Comparison of ENCODE assay signal across 22 cellular contexts in the genomic region with DNA sequence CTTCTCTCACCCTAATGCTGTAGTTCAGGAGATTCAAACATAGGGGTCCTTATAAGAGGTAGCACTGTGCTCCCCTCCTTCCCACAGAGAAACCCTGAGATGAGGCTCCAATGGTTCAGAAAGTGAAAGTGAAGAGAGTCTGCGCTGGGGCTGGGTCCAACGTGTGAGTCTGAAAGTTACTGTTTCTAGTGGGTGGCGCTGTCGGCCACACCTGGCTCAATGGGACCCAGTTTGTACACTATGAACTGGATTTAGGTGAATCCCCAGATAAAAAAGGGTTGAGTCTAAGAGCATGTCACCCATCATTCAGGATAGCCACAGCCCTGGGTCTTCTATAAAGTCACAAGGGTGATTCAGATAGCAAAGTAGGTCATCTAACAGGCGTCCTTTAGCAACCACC. TPM values are rescaled to one million over a fixed set of nuclear protein-coding genes. Genes with fewer than 3 reads are reported as not detected.
DNase-seq lines count a peak whose midpoint lies in the region; ATAC-seq, FAIRE-seq and TF ChIP-seq lines count a peak whose summit lies in the region.
"Had no signal": no experiment of that assay in that cellular context is flagged by ENCODE, and none has a peak within 500 bp of the region (broad histone marks: within the 10 kb centered on the region; RNA-seq: fewer than 3 reads in every experiment).

No MANE protein-coding gene starts in this region.

- no peak overlapping the region for H3K4me3 ChIP-seq in GM12878
- H3K4me3 ChIP-seq in Peyer's patch = no peak overlapping the region
- H3K4me3 ChIP-seq in foreskin fibroblast (ENCODE audit: low read depth in 1 of 2, low read length in 2 of 2) = no peak overlapping the region
- H3K4me3 ChIP-seq: breast epithelium, HAP-1, ovary, SJSA1 had no signal

- RAD21 ChIA-PET in GM12878 (lab: Charles Lee; ENCODE audit: unreplicated experiment) = no interaction called here

- peak overlapping the region; percentile 60; the same call in 1 of the 2 replicates for H3K4me2 ChIP-seq in GM12878 (ENCODE audit: control insufficient read depth, insufficient read depth)

- no peak for TF ChIP-seq POLR2A in GM12878 (IDR thresholded peaks at IDR 0.05; ENCODE audit: low read depth, low read length)
- TF ChIP-seq POLR2A in Peyer's patch (IDR thresholded peaks at IDR 0.05) = no peak

- H3K27ac ChIP-seq in GM12878 (ENCODE audit: control insufficient read depth, insufficient read depth) (peak overlapping the region; percentile 57), Peyer's patch (no peak overlapping the region)
- H3K27ac ChIP-seq: breast epithelium, ovary, SJSA1 had no signal

- no peak for TF ChIP-seq EP300 in GM12878 (IDR thresholded peaks at IDR 0.05; ENCODE audit: borderline replicate concordance in 1 of 2, control insufficient read depth in 1 of 2, low read depth in 2 of 2, low read length in 2 of 2)

- H3K36me3 ChIP-seq in GM12878 (ENCODE audit: control insufficient read depth in 2 of 2, insufficient read depth in 2 of 2, low read length in 1 of 2) (no peaks in the 10 kb centered on the region), Peyer's patch (no peaks in the 10 kb centered on the region)
- H3K36me3 ChIP-seq: breast epithelium, HAP-1, ovary, SJSA1 had no signal

- H3K4me1 ChIP-seq in GM12878 (ENCODE audit: control insufficient read depth, insufficient read depth, low read length) (peaks cover 39% of the 10 kb centered on the region), Peyer's patch (no peaks in the 10 kb centered on the region)
- H3K4me1 ChIP-seq: breast epithelium, HAP-1 had no signal

- intact Hi-C loops in GM12878 (cut with micrococcal nuclease; ENCODE audit: unreplicated experiment) = no loop called here

- peak; percentile 57 for TF ChIP-seq RAD21 in GM12878 (IDR thresholded peaks at IDR 0.05; ENCODE audit: insufficient read depth, low read depth, low read length)

- no TSS peak for BruUV-seq in GM12878 (replicated peaks; lab: Mats Ljungman, UMichigan)

- TF ChIP-seq CTCF in GM12878 (IDR thresholded peaks at IDR 0.05 in 2 of 3, conservative IDR thresholded peaks at IDR 0.05 in 1 of 3; ENCODE audit: control insufficient read depth in 2 of 3, extremely low read depth in 1 of 3, insufficient read depth in 1 of 3, low read depth in 3 of 3, low read length in 3 of 3) (peak; percentile 16 to 36 (median 17); a peak in 2 of 6 replicates), Peyer's patch (IDR thresholded peaks at IDR 0.05) (no peak), foreskin fibroblast (IDR thresholded peaks at IDR 0.05; ENCODE audit: low read depth, low read length) (no peak)

- DNase-seq in Daoy (ENCODE audit: low read depth) = peak; percentile 30
- peak; percentile 62 for DNase-seq in GM12878 (ENCODE audit: low read depth, low spot score)
- DNase-seq in Peyer's patch = no peak
- no peak for DNase-seq in foreskin fibroblast
- DNase-seq in GOT3 (lab: John Stamatoyannopoulos, UW) = no peak
- DNase-seq: activated naive CD8-positive, alpha-beta T cell treated with anti-CD3 and anti-CD28 coated beads for 36 hours; activated T-cell treated with anti-CD3 and anti-CD28 coated beads, Interleukin-2, amount 50 U/mL, for 1 hour; CD4-positive, CD25-positive, alpha-beta regulatory T cell; EL; left colon; NCI-H146; NCI-H446; ovary; stimulated activated naive CD4-positive, alpha-beta T cell; T-helper 9 cell; trophoblast cell had no signal

- H3K79me2 ChIP-seq in GM12878 (ENCODE audit: control insufficient read depth, insufficient read depth, low read length) = no peaks in the 10 kb centered on the region

- H3K27me3 ChIP-seq in GM12878 (replicated peaks in 1 of 2; ENCODE audit: control insufficient read depth in 2 of 2, insufficient read depth in 2 of 2, low read length in 1 of 2) (no peaks in the 10 kb centered on the region), Peyer's patch (no peaks in the 10 kb centered on the region)
- H3K27me3 ChIP-seq: breast epithelium, ovary, SJSA1 had no signal

- peak overlapping the region; percentile 74; the same call in 1 of the 2 replicates for H2AFZ ChIP-seq in GM12878 (ENCODE audit: control insufficient read depth, low read depth, low read length)

- POLR2A ChIA-PET in GM12878 (lab: Charles Lee) = no interaction called here

- in situ Hi-C loops in GM12878 (cut with MboI) = no loop called here

- no peaks in the 10 kb centered on the region for H3K9me3 ChIP-seq in GM12878 (replicated peaks; ENCODE audit: control insufficient read depth, insufficient read depth, low read length)
- H3K9me3 ChIP-seq in Peyer's patch = no peaks in the 10 kb centered on the region
- H3K9me3 ChIP-seq: breast epithelium, HAP-1, ovary, SJSA1 had no signal

- SMC1A ChIA-PET in GM12878 (lab: Charles Lee; ENCODE audit: uncharacterized antibody, unreplicated experiment) = no interaction called here

- 2% methylated on average over 5 of the region's 5 CpGs for WGBS in GM12878 (ENCODE audit: insufficient coverage, insufficient replicate concordance, low lambda C conversion rate, missing lambda C conversion rate)

- no peak overlapping the region for H3K9ac ChIP-seq in GM12878 (ENCODE audit: control insufficient read depth, insufficient read depth, low read length)

- CTCF ChIA-PET in GM12878 (lab: Yijun Ruan, JAX) = interaction anchor here (0.8 to 3.4 kb wide), 2 partner anchors 11 to 45 kb away, joined by 6 to 18 read pairs; no protein-coding TSS in a partner anchor

- FAIRE-seq in GM12878 (lab: Jason Lieb, UNC) = no peak

- peak; percentile 78 for ATAC-seq in GM18867 (IDR thresholded peaks at IDR 0.05; ENCODE audit: unreplicated experiment)
- peak; percentile 85 for ATAC-seq in HG02885 (IDR thresholded peaks at IDR 0.05; ENCODE audit: poor library complexity, unreplicated experiment)
- peak; percentile 89 for ATAC-seq in GM12878
- ATAC-seq in GM18873 (IDR thresholded peaks at IDR 0.05; ENCODE audit: low FRiP score, unreplicated experiment) = no peak
- ATAC-seq: left colon had no signal

- no peaks in the 10 kb centered on the region for H4K20me1 ChIP-seq in GM12878 (ENCODE audit: control insufficient read depth, insufficient read depth)

RNA-seq across cellular contexts. Expression of gene SMCP, which starts 2.8 kb away (rescaled TPM):
- total RNA-seq in Daoy (2014; rRNA removed; shearing (Covaris generic)) = not detected in 2 replicates
- not detected in 2 replicates for total RNA-seq in GM12878 (2013; cell fraction: nucleolus; rRNA removed)
- not detected in 2 replicates for total RNA-seq in GM12878 (2014; rRNA removed)
- 0.46 TPM in 1 of 2 replicates, not detected in the other for total RNA-seq in GM12878 (2014; rRNA removed; fragmentation: Illumina TruSeq; extraction: Trizol)
- not detected in 2 replicates for total RNA-seq in GM12878 (2021)
- not detected for polyA plus RNA-seq in GM12878 (2011; ENCODE audit: low read depth)
- polyA plus RNA-seq in GM12878 (2011; rRNA removed) = not detected in 2 replicates
- not detected in 2 replicates for polyA plus RNA-seq in GM12878 (2011; cell fraction: cytosol; rRNA removed)
- not detected in 2 replicates for polyA plus RNA-seq in GM12878 (2011; cell fraction: nucleus; rRNA removed)
- not detected in 2 replicates for polyA plus RNA-seq in GM12878 (2012)
- 0.16 TPM in 1 of 2 replicates, not detected in the other for polyA plus RNA-seq in GM12878 (2014; fragmentation: Illumina TruSeq; extraction: Trizol)
- under 1 TPM; 0.27 to 0.69 TPM for polyA plus RNA-seq in GM12878 (2014; fragmentation: Nextera tagmentation; extraction: Ambion mirVana)
- 0.11 TPM in 1 of 2 replicates, not detected in the other for polyA plus RNA-seq in GM12878 (2014; rRNA removed)
- polyA plus RNA-seq in GM12878 (2016; fragmentation: Nextera tagmentation; extraction: Ambion mirVana) = not detected
- not detected in 2 replicates for polyA minus RNA-seq in GM12878 (2011; rRNA and poly(A)+ RNA removed)
- not detected in 2 replicates for polyA minus RNA-seq in GM12878 (2011; cell fraction: cytosol; rRNA and poly(A)+ RNA removed)
- polyA minus RNA-seq in GM12878 (2011; cell fraction: nucleus; rRNA and poly(A)+ RNA removed) = not detected in 2 replicates
- not detected for total RNA-seq in Peyer's patch
- total RNA-seq: activated naive CD8-positive, alpha-beta T cell treated with anti-CD3 and anti-CD28 coated beads for 36 hours; breast epithelium; CD4-positive, CD25-positive, alpha-beta regulatory T cell; left colon; SJSA1 had no signal
- polyA plus RNA-seq: CD4-positive, CD25-positive, alpha-beta regulatory T cell had no signal

RNA-seq across cellular contexts. Expression of gene LCE7A, which starts 21.1 kb away (rescaled TPM):
- total RNA-seq in Daoy (2014; rRNA removed; shearing (Covaris generic)) = not detected in 2 replicates
- total RNA-seq in GM12878 (2013; cell fraction: nucleolus; rRNA removed) = not detected in 2 replicates
- total RNA-seq in GM12878 (2014; rRNA removed) (not detected in 2 replicates), GM12878 (2014; rRNA removed; fragmentation: Illumina TruSeq; extraction: Trizol) (not detected in 2 replicates), GM12878 (2021) (not detected in 2 replicates), Peyer's patch (not detected)
- polyA plus RNA-seq in GM12878 (2011; ENCODE audit: low read depth) = not detected
- polyA plus RNA-seq in GM12878 (2011; rRNA removed) (not detected in 2 replicates), GM12878 (2014; fragmentation: Illumina TruSeq; extraction: Trizol) (not detected in 2 replicates), GM12878 (2014; fragmentation: Nextera tagmentation; extraction: Ambion mirVana) (not detected), GM12878 (2014; rRNA removed) (not detected in 2 replicates), GM12878 (2016; fragmentation: Nextera tagmentation; extraction: Ambion mirVana) (not detected)
- not detected in 2 replicates for polyA plus RNA-seq in GM12878 (2011; cell fraction: cytosol; rRNA removed)
- not detected in 2 replicates for polyA plus RNA-seq in GM12878 (2011; cell fraction: nucleus; rRNA removed)
- not detected in 2 replicates for polyA plus RNA-seq in GM12878 (2012)
- not detected in 2 replicates for polyA minus RNA-seq in GM12878 (2011; rRNA and poly(A)+ RNA removed)
- polyA minus RNA-seq in GM12878 (2011; cell fraction: cytosol; rRNA and poly(A)+ RNA removed) = not detected in 2 replicates
- polyA minus RNA-seq in GM12878 (2011; cell fraction: nucleus; rRNA and poly(A)+ RNA removed) = not detected in 2 replicates
- total RNA-seq: activated naive CD8-positive, alpha-beta T cell treated with anti-CD3 and anti-CD28 coated beads for 36 hours; breast epithelium; CD4-positive, CD25-positive, alpha-beta regulatory T cell; left colon; ovary; SJSA1 had no signal
- polyA plus RNA-seq: CD4-positive, CD25-positive, alpha-beta regulatory T cell; ovary had no signal

RNA-seq across cellular contexts. Expression of gene IVL, which starts 27.4 kb away (rescaled TPM):
- 0.06 TPM in 1 of 2 replicates, not detected in the other for total RNA-seq in Daoy (2014; rRNA removed; shearing (Covaris generic))
- total RNA-seq in GM12878 (2013; cell fraction: nucleolus; rRNA removed) = 0.17 and 0.22 TPM in 2 replicates
- 19.5 and 20.5 TPM in 2 replicates for total RNA-seq in GM12878 (2014; rRNA removed)
- 10.7 and 11.4 TPM in 2 replicates for total RNA-seq in GM12878 (2014; rRNA removed; fragmentation: Illumina TruSeq; extraction: Trizol)
- 12.1 and 12.2 TPM in 2 replicates for total RNA-seq in GM12878 (2021)
- polyA plus RNA-seq in GM12878 (2011; ENCODE audit: low read depth) = 0.85 TPM
- 1.6 and 2.1 TPM in 2 replicates for polyA plus RNA-seq in GM12878 (2011; rRNA removed)
- 1.7 and 2.5 TPM in 2 replicates for polyA plus RNA-seq in GM12878 (2011; cell fraction: cytosol; rRNA removed)
- 0.51 and 0.76 TPM in 2 replicates for polyA plus RNA-seq in GM12878 (2011; cell fraction: nucleus; rRNA removed)
- polyA plus RNA-seq in GM12878 (2012) = 1.9 and 2.8 TPM in 2 replicates
- 8.4 and 14.8 TPM in 2 replicates for polyA plus RNA-seq in GM12878 (2014; fragmentation: Illumina TruSeq; extraction: Trizol)
- polyA plus RNA-seq in GM12878 (2014; fragmentation: Nextera tagmentation; extraction: Ambion mirVana) = 1 to 10 TPM; 1.4 to 2.9 TPM
- 20.3 and 22.2 TPM in 2 replicates for polyA plus RNA-seq in GM12878 (2014; rRNA removed)
- polyA plus RNA-seq in GM12878 (2016; fragmentation: Nextera tagmentation; extraction: Ambion mirVana) = 10 to 100 TPM; 17.0 to 17.6 TPM
- polyA minus RNA-seq in GM12878 (2011; rRNA and poly(A)+ RNA removed) = 0.88 and 1.4 TPM in 2 replicates
- 0.52 TPM in 1 of 2 replicates, not detected in the other for polyA minus RNA-seq in GM12878 (2011; cell fraction: cytosol; rRNA and poly(A)+ RNA removed)
- 0.24 and 0.29 TPM in 2 replicates for polyA minus RNA-seq in GM12878 (2011; cell fraction: nucleus; rRNA and poly(A)+ RNA removed)
- not detected for total RNA-seq in Peyer's patch
- total RNA-seq: activated naive CD8-positive, alpha-beta T cell treated with anti-CD3 and anti-CD28 coated beads for 36 hours; breast epithelium; CD4-positive, CD25-positive, alpha-beta regulatory T cell; left colon; ovary; SJSA1 had no signal
- polyA plus RNA-seq: CD4-positive, CD25-positive, alpha-beta regulatory T cell; ovary had no signal

RNA-seq across cellular contexts. Expression of gene LCE6A, which starts 38.3 kb away (rescaled TPM):
- not detected in 2 replicates for total RNA-seq in Daoy (2014; rRNA removed; shearing (Covaris generic))
- not detected in 2 replicates for total RNA-seq in GM12878 (2013; cell fraction: nucleolus; rRNA removed)
- total RNA-seq in GM12878 (2014; rRNA removed) = 0.45 TPM in 1 of 2 replicates, not detected in the other
- total RNA-seq in GM12878 (2014; rRNA removed; fragmentation: Illumina TruSeq; extraction: Trizol) = not detected in 2 replicates
- not detected in 2 replicates for total RNA-seq in GM12878 (2021)
- not detected for polyA plus RNA-seq in GM12878 (2011; ENCODE audit: low read depth)
- polyA plus RNA-seq in GM12878 (2011; rRNA removed) = not detected in 2 replicates
- polyA plus RNA-seq in GM12878 (2011; cell fraction: cytosol; rRNA removed) = not detected in 2 replicates
- not detected in 2 replicates for polyA plus RNA-seq in GM12878 (2011; cell fraction: nucleus; rRNA removed)
- not detected in 2 replicates for polyA plus RNA-seq in GM12878 (2012)
- not detected in 2 replicates for polyA plus RNA-seq in GM12878 (2014; fragmentation: Illumina TruSeq; extraction: Trizol)
- polyA plus RNA-seq in GM12878 (2014; fragmentation: Nextera tagmentation; extraction: Ambion mirVana) = not detected
- polyA plus RNA-seq in GM12878 (2014; rRNA removed) = not detected in 2 replicates
- not detected for polyA plus RNA-seq in GM12878 (2016; fragmentation: Nextera tagmentation; extraction: Ambion mirVana)
- not detected in 2 replicates for polyA minus RNA-seq in GM12878 (2011; rRNA and poly(A)+ RNA removed)
- not detected in 2 replicates for polyA minus RNA-seq in GM12878 (2011; cell fraction: cytosol; rRNA and poly(A)+ RNA removed)
- polyA minus RNA-seq in GM12878 (2011; cell fraction: nucleus; rRNA and poly(A)+ RNA removed) = not detected in 2 replicates
- not detected for total RNA-seq in Peyer's patch
- total RNA-seq: activated naive CD8-positive, alpha-beta T cell treated with anti-CD3 and anti-CD28 coated beads for 36 hours; breast epithelium; CD4-positive, CD25-positive, alpha-beta regulatory T cell; left colon; ovary; SJSA1 had no signal
- polyA plus RNA-seq: CD4-positive, CD25-positive, alpha-beta regulatory T cell; ovary had no signal

RNA-seq across cellular contexts. Expression of gene LCE1A, which starts 53.6 kb away (rescaled TPM):
- not detected in 2 replicates for total RNA-seq in Daoy (2014; rRNA removed; shearing (Covaris generic))
- not detected in 2 replicates for total RNA-seq in GM12878 (2013; cell fraction: nucleolus; rRNA removed)
- total RNA-seq in GM12878 (2014; rRNA removed) (not detected in 2 replicates), GM12878 (2014; rRNA removed; fragmentation: Illumina TruSeq; extraction: Trizol) (not detected in 2 replicates), GM12878 (2021) (not detected in 2 replicates), Peyer's patch (not detected)
- polyA plus RNA-seq in GM12878 (2011; ENCODE audit: low read depth) = not detected
- polyA plus RNA-seq in GM12878 (2011; rRNA removed) (not detected in 2 replicates), GM12878 (2014; fragmentation: Illumina TruSeq; extraction: Trizol) (not detected in 2 replicates), GM12878 (2014; fragmentation: Nextera tagmentation; extraction: Ambion mirVana) (not detected), GM12878 (2014; rRNA removed) (not detected in 2 replicates), GM12878 (2016; fragmentation: Nextera tagmentation; extraction: Ambion mirVana) (not detected)
- not detected in 2 replicates for polyA plus RNA-seq in GM12878 (2011; cell fraction: cytosol; rRNA removed)
- not detected in 2 replicates for polyA plus RNA-seq in GM12878 (2011; cell fraction: nucleus; rRNA removed)
- not detected in 2 replicates for polyA plus RNA-seq in GM12878 (2012)
- not detected in 2 replicates for polyA minus RNA-seq in GM12878 (2011; rRNA and poly(A)+ RNA removed)
- not detected in 2 replicates for polyA minus RNA-seq in GM12878 (2011; cell fraction: cytosol; rRNA and poly(A)+ RNA removed)
- not detected in 2 replicates for polyA minus RNA-seq in GM12878 (2011; cell fraction: nucleus; rRNA and poly(A)+ RNA removed)
- total RNA-seq: activated naive CD8-positive, alpha-beta T cell treated with anti-CD3 and anti-CD28 coated beads for 36 hours; breast epithelium; CD4-positive, CD25-positive, alpha-beta regulatory T cell; left colon; ovary; SJSA1 had no signal
- polyA plus RNA-seq: CD4-positive, CD25-positive, alpha-beta regulatory T cell; ovary had no signal

Comparison
In these comparisons a context has a peak if more than half of its experiments do, and no peak if none do; other contexts are left out.
1. DNase-seq: peak in Daoy (single experiment) and GM12878 (single experiment); none in Peyer's patch (0 of 3), foreskin fibroblast (0 of 2) and GOT3 (single experiment).
2. CTCF ChIP-seq: peak in GM12878 (3 of 3); none in Peyer's patch (0 of 6) and foreskin fibroblast (single experiment).